Comparison of ENCODE assay signal across 8 cellular contexts in genomic region chr20:10171864-10172751, GRCh38. TPM values are rescaled to one million over a fixed set of nuclear protein-coding genes. Genes with fewer than 3 reads are reported as not detected.
DNase-seq lines count a peak whose midpoint lies in the region; ATAC-seq, FAIRE-seq and TF ChIP-seq lines count a peak whose summit lies in the region.

No MANE protein-coding gene starts in this region.

- H3K4me3 ChIP-seq in AG09309 (ENCODE audit: control insufficient read depth, low read depth, low read length) = peak overlapping the region; percentile 47
- H3K4me3 ChIP-seq in SJCRH30 = peak overlapping the region; percentile 31

- no peak for DNase-seq in AG09309 (ENCODE audit: low read depth)
- DNase-seq in HTR-8/SVneo (ENCODE audit: insufficient read length, low spot score) = peak; percentile 56
- peak; percentile 41 to 53 for DNase-seq in SJCRH30
- DNase-seq in caudate nucleus (lab: John Stamatoyannopoulos, UW) = peak in 53 of 61 donors; percentile 8 to 84 (median 60)
- DNase-seq in stimulated activated CD4-positive, alpha-beta T cell treated with anti-CD3 and anti-CD28 coated beads, Interleukin-15, amount 100 ng/mL, for 24 hours = peak; percentile 59

- no peak for ATAC-seq in HG03442 (IDR thresholded peaks at IDR 0.05; ENCODE audit: unreplicated experiment)
- no peak for ATAC-seq in HG02885 (IDR thresholded peaks at IDR 0.05; ENCODE audit: poor library complexity, unreplicated experiment)

- H3K27me3 ChIP-seq in SJCRH30 (peaks cover 4% of the 10 kb centered on the region; the same call in 1 of the 2 replicates), layer of hippocampus (ENCODE audit: control insufficient read depth, insufficient read depth, low read length) (no peaks in the 10 kb centered on the region)

- no peak for TF ChIP-seq CTCF in AG09309 (IDR thresholded peaks at IDR 0.05; ENCODE audit: control insufficient read depth, insufficient read depth, low read depth, low read length, missing control alignments)

- H3K4me1 ChIP-seq in SJCRH30 = no peaks in the 10 kb centered on the region

- no peaks in the 10 kb centered on the region for H3K9me3 ChIP-seq in SJCRH30 (replicated peaks)

- H3K27ac ChIP-seq in SJCRH30 = no peak overlapping the region
- H3K27ac ChIP-seq in caudate nucleus (ENCODE audit: low read depth, low read length) = peak overlapping the region; percentile 88
- H3K27ac ChIP-seq in layer of hippocampus (ENCODE audit: low read depth, low read length) = peak overlapping the region; percentile 35

- no peak for FAIRE-seq in HTR-8/SVneo (lab: Jason Lieb, UNC)

- H3K36me3 ChIP-seq in SJCRH30 = no peaks in the 10 kb centered on the region

RNA-seq across cellular contexts. Expression of gene SNAP25, which starts 46.5 kb away (rescaled TPM):
- total RNA-seq in SJCRH30 (2014; rRNA removed; shearing (Covaris generic)) = not detected in 2 replicates
